In genomic region chr14:19800282-19801117, GRCh38 we compare ENCODE assay signal across 23 cellular contexts. TPM values are rescaled to one million over a fixed set of nuclear protein-coding genes. Genes with fewer than 3 reads are reported as not detected.
DNase-seq lines count a peak whose midpoint lies in the region; ATAC-seq lines count a peak whose summit lies in the region.
"Had no signal": no experiment of that assay in that cellular context is flagged by ENCODE, and none has a peak within 500 bp of the region (broad histone marks: within the 10 kb centered on the region; RNA-seq: fewer than 3 reads in every experiment).

No MANE protein-coding gene starts in this region.

- POLR2A ChIA-PET in CD4-positive, alpha-beta memory T cell (lab: Charles Lee; ENCODE audit: partially characterized antibody): no interaction called here

- no peaks in the 10 kb centered on the region for H3K36me3 ChIP-seq in CD4-positive, alpha-beta memory T cell (ENCODE audit: insufficient read depth, low read length)
- H3K36me3 ChIP-seq: suprapubic skin had no signal

- DNase-seq in NCI-H748 (lab: John Stamatoyannopoulos, UW; ENCODE audit: unreplicated experiment) (peak; percentile 3), NCI-H748 treated with DMSO at 0.1 percent for 48 hours (lab: John Stamatoyannopoulos, UW) (no peak), amygdala (lab: John Stamatoyannopoulos, UW) (peak in 50 of 56 donors; percentile 2 to 91 (median 56)), mesenteric fat pad (ENCODE audit: low spot score) (peak; percentile 89)
- no peak for DNase-seq in CD4-positive, alpha-beta memory T cell
- DNase-seq: activated CD4-positive, alpha-beta T cell treated with anti-CD3 and anti-CD28 coated beads, Interleukin-2, amount 50 U/mL, for 4 hours; activated T-cell treated with anti-CD3 and anti-CD28 coated beads, Interleukin-2, amount 50 U/mL, for 72 hours; EL; glutamatergic neuron; KBM-7; kidney; NCI-H1436; NCI-H774 had no signal

- H3K27ac Mint-ChIP-seq in CD4-positive, alpha-beta memory T cell: no peak overlapping the region
- H3K27ac Mint-ChIP-seq: activated T-cell treated with anti-CD3 and anti-CD28 coated beads, Interleukin-2, amount 50 U/mL, for 72 hours; CD4-positive, alpha-beta T cell had no signal

- H3K27me3 ChIP-seq in CD4-positive, alpha-beta memory T cell (ENCODE audit: insufficient read depth, low read length): no peaks in the 10 kb centered on the region
- H3K27me3 ChIP-seq: suprapubic skin had no signal

- CTCF ChIA-PET in CD4-positive, alpha-beta memory T cell (lab: Charles Lee; ENCODE audit: partially characterized antibody): interaction anchor here (1.3 kb wide), 1 partner anchor 9 kb away, joined by 4 read pairs; no protein-coding TSS in a partner anchor

- H3K4me3 Mint-ChIP-seq in CD4-positive, alpha-beta memory T cell: no peak overlapping the region
- H3K4me3 Mint-ChIP-seq: activated T-cell treated with anti-CD3 and anti-CD28 coated beads, Interleukin-2, amount 50 U/mL, for 72 hours; CD4-positive, alpha-beta T cell had no signal

- no peak for ATAC-seq in HG03457 (IDR thresholded peaks at IDR 0.05; ENCODE audit: unreplicated experiment)
- ATAC-seq in HG02642 (IDR thresholded peaks at IDR 0.05; ENCODE audit: poor library complexity, unreplicated experiment): no peak

- no peak overlapping the region for H3K4me3 ChIP-seq in CD4-positive, alpha-beta memory T cell (ENCODE audit: low read length in 2 of 2)
- H3K4me3 ChIP-seq: coronary artery, suprapubic skin had no signal

- no peaks in the 10 kb centered on the region for H3K9me3 ChIP-seq in CD4-positive, alpha-beta memory T cell (ENCODE audit: control insufficient read depth in 1 of 2, low read length in 2 of 2)

- intact Hi-C loops in CD4-positive, alpha-beta memory T cell (cut with micrococcal nuclease): no loop called here

- peaks cover 0 to 8% (median 2%) of the 10 kb centered on the region in 8 donors for H3K9me3 Mint-ChIP-seq in CD4-positive, alpha-beta memory T cell
- H3K9me3 Mint-ChIP-seq: CD4-positive, alpha-beta T cell had no signal

- no peaks in the 10 kb centered on the region for H3K4me1 Mint-ChIP-seq in CD4-positive, alpha-beta memory T cell

- no peaks in the 10 kb centered on the region for H3K4me1 ChIP-seq in CD4-positive, alpha-beta memory T cell (ENCODE audit: insufficient read depth, low read length)
- H3K4me1 ChIP-seq: suprapubic skin had no signal

- H3K27ac ChIP-seq in temporal lobe (ENCODE audit: low read depth, low read length): peak overlapping the region; percentile 82
- H3K27ac ChIP-seq in CD4-positive, alpha-beta memory T cell (ENCODE audit: low read depth, low read length): no peak overlapping the region
- H3K27ac ChIP-seq: coronary artery, RWPE1, suprapubic skin had no signal

- H3K36me3 Mint-ChIP-seq in CD4-positive, alpha-beta memory T cell: no peaks in the 10 kb centered on the region

- H3K27me3 Mint-ChIP-seq in CD4-positive, alpha-beta memory T cell: no peaks in the 10 kb centered on the region
- H3K27me3 Mint-ChIP-seq: CD4-positive, alpha-beta T cell had no signal

RNA-seq across cellular contexts. Expression of gene OR4N2, which starts 3.1 kb away (rescaled TPM):
- not detected for total RNA-seq in mesenteric fat pad
- total RNA-seq in temporal lobe: not detected
- total RNA-seq in CD4-positive, alpha-beta memory T cell: not detected
- not detected for polyA plus RNA-seq in CD4-positive, alpha-beta memory T cell
- total RNA-seq: activated T-cell treated with anti-CD3 and anti-CD28 coated beads, Interleukin-2, amount 50 U/mL, for 72 hours; CD4-positive, alpha-beta T cell; kidney; mucosa of gallbladder; posterior vena cava; suprapubic skin; T-helper 2 cell treated with Interferon-gamma antibody and Interleukin-4, amounts not matched to agents 100 ng/mL and 5 ng/mL, for 36 hours had no signal

RNA-seq across cellular contexts. Expression of gene OR4M1, which starts 27.2 kb away (rescaled TPM):
- total RNA-seq in mesenteric fat pad (not detected), temporal lobe (not detected)
- total RNA-seq in CD4-positive, alpha-beta memory T cell: not detected
- not detected for polyA plus RNA-seq in CD4-positive, alpha-beta memory T cell
- total RNA-seq: activated T-cell treated with anti-CD3 and anti-CD28 coated beads, Interleukin-2, amount 50 U/mL, for 72 hours; CD4-positive, alpha-beta T cell; kidney; mucosa of gallbladder; posterior vena cava; suprapubic skin; T-helper 2 cell treated with Interferon-gamma antibody and Interleukin-4, amounts not matched to agents 100 ng/mL and 5 ng/mL, for 36 hours had no signal

RNA-seq across cellular contexts. Expression of gene OR4Q3, which starts 57.1 kb away (rescaled TPM):
- total RNA-seq in mesenteric fat pad (not detected), temporal lobe (not detected)
- total RNA-seq in CD4-positive, alpha-beta memory T cell: not detected
- polyA plus RNA-seq in CD4-positive, alpha-beta memory T cell: not detected
- total RNA-seq: activated T-cell treated with anti-CD3 and anti-CD28 coated beads, Interleukin-2, amount 50 U/mL, for 72 hours; CD4-positive, alpha-beta T cell; kidney; mucosa of gallbladder; posterior vena cava; suprapubic skin; T-helper 2 cell treated with Interferon-gamma antibody and Interleukin-4, amounts not matched to agents 100 ng/mL and 5 ng/mL, for 36 hours had no signal

Comparison
In these comparisons a context has a peak if more than half of its experiments do, and no peak if none do; other contexts are left out.
1. DNase-seq: peak in NCI-H748 (single experiment), amygdala (50 of 56) and mesenteric fat pad (single experiment); none in NCI-H748 treated with DMSO at 0.1 percent for 48 hours (single experiment) and CD4-positive, alpha-beta memory T cell (0 of 5).